In the genomic region with DNA sequence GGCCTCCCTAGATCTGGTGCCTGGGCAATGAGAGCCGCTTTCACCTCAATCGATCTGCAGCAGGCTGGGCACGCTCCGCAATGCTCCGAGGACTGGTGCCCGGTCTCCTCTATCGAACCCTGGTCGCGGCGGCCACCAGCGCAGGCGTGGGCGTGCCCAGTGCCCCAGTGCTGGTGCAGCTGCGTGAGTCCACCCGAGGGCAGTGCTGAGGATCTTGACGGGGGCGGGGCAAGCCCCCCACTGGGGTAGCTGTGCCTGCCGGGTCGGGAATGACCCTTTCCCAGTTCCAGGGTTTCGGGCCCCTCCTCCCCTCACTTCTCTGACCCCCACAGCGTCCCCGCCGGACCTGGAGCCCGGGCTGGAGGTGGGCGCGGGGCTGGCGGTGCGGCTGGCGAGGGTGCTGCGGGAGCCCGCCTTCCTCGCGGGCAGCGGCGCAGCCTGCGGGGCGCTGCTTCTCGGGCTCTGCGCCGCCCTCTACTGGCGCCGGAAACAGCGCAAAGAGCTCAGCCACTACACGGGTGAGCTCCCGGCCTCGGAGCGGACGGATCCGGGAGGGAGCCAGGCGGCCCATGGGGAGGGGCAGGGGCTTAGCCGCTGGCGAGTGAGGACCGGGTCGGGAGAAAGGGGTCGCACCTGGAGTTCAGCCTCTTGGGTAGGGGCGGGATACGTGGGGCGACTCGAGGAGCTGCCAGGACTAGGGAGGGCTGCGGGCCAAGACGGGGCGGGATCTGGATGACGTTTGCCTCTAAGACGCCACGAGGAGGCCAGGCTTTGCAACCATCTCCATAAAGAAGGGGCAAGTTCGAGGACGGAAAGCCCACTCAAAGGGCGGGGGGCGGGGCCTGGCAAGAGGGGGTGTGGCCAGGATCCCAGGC, we compare ENCODE assay signal across 8 cellular contexts. TPM values are rescaled to one million over a fixed set of nuclear protein-coding genes. Genes with fewer than 3 reads are reported as not detected.
DNase-seq lines count a peak whose midpoint lies in the region; ATAC-seq, FAIRE-seq and TF ChIP-seq lines count a peak whose summit lies in the region.

No MANE protein-coding gene starts in this region.

- peak overlapping the region; percentile 30; the same call in 1 of the 2 replicates for H3K9ac ChIP-seq in HepG2 (ENCODE audit: insufficient read depth, low read depth, low read length)

- FAIRE-seq in HepG2 (lab: Jason Lieb, UNC) = no peak

- no peak overlapping the region for H3K27ac ChIP-seq in HepG2 (ENCODE audit: extremely low read length, insufficient read depth, low read length)

- peaks cover 2 to 63% of the 10 kb centered on the region in 2 experiments; a peak in 4 of 5 replicates for H3K27me3 ChIP-seq in HepG2 (ENCODE audit: control insufficient read depth in 1 of 2, insufficient read depth in 2 of 2, low read length in 2 of 2)

- no peak overlapping the region for H2AFZ ChIP-seq in HepG2 (ENCODE audit: low read length)

- TF ChIP-seq POLR2A in HepG2 (IDR thresholded peaks at IDR 0.05; ENCODE audit: insufficient read depth in 1 of 2, low read depth in 2 of 2, low read length in 2 of 2) = 0 out of 4 replicates have a peak, but pooled peaks of 1 of the 2 experiments have one; percentile 28

- ATAC-seq in GM18861 (IDR thresholded peaks at IDR 0.05; ENCODE audit: unreplicated experiment) = peak; percentile 91
- ATAC-seq in HG03097 (IDR thresholded peaks at IDR 0.05; ENCODE audit: low FRiP score, unreplicated experiment) = peak; percentile 81
- ATAC-seq in HepG2 = peak; percentile 93

- H3K4me3 ChIP-seq in AG04449 (ENCODE audit: low read depth, low read length) = peak overlapping the region; percentile 72
- peak overlapping the region; percentile 51 to 78 (median 64) for H3K4me3 ChIP-seq in HepG2 (replicated peaks in 1 of 3; ENCODE audit: insufficient read depth in 1 of 3, low read depth in 2 of 3, low read length in 3 of 3)

- no peak for TF ChIP-seq EP300 in HepG2 (IDR thresholded peaks at IDR 0.05; ENCODE audit: low read depth in 2 of 2, low read length in 2 of 2)
- no peak for TF ChIP-seq EP300 in HepG2 (CRISPR knock-in tag; IDR thresholded peaks at IDR 0.05; ENCODE audit: borderline replicate concordance)

- no peaks in the 10 kb centered on the region for H3K79me2 ChIP-seq in HepG2 (ENCODE audit: insufficient read depth, low read length)

- 6% methylated on average over 16 of the region's 69 CpGs for WGBS in HepG2 (ENCODE audit: low lambda C conversion rate)

- H3K27ac Mint-ChIP-seq in activated CD4-positive, alpha-beta T cell treated with anti-CD3 and anti-CD28 coated beads, Interleukin-2, amount 10 ng/mL, durations not matched to agents 24 days and 14 days = peak overlapping the region; percentile 86

- H4K20me1 ChIP-seq in HepG2 (ENCODE audit: insufficient read depth, low read length) = no peaks in the 10 kb centered on the region

- peaks cover 11% of the 10 kb centered on the region for H3K4me1 Mint-ChIP-seq in activated CD4-positive, alpha-beta T cell treated with anti-CD3 and anti-CD28 coated beads, Interleukin-2, amount 10 ng/mL, durations not matched to agents 24 days and 14 days

- H3K4me2 ChIP-seq in HepG2 (ENCODE audit: low read depth, low read length) = peak overlapping the region; percentile 86

- peak overlapping the region; percentile 91 for H3K4me3 Mint-ChIP-seq in activated CD4-positive, alpha-beta T cell treated with anti-CD3 and anti-CD28 coated beads, Interleukin-2, amount 10 ng/mL, durations not matched to agents 24 days and 14 days

- no peaks in the 10 kb centered on the region for H3K36me3 Mint-ChIP-seq in activated CD4-positive, alpha-beta T cell treated with anti-CD3 and anti-CD28 coated beads, Interleukin-2, amount 10 ng/mL, durations not matched to agents 24 days and 14 days (ENCODE audit: low read depth)

- in situ Hi-C loops in HepG2 (cut with HindIII; ENCODE audit: extremely low pct_ligation_motif_present, low pct_unique_long_range_greater_than_20kb) = loop anchor here (5.0 kb wide), 1 partner anchor 76 kb away; the partner anchor contains the start of gene CCDC15

- peaks cover 47% of the 10 kb centered on the region for H3K4me1 ChIP-seq in HepG2 (ENCODE audit: insufficient read depth, low read length)

- POLR2A ChIA-PET in AG04449 (lab: Yijun Ruan, JAX) (interaction anchor here (0.7 to 1.5 kb wide), 11 partner anchors 11 to 207 kb away, joined by 3 to 17 read pairs (median 3); partner anchors contain the start of genes CCDC15 and ROBO4), HepG2 (lab: Yijun Ruan, JAX) (interaction anchor here (0.6 to 1.3 kb wide), 7 partner anchors 58 to 253 kb away, joined by 3 to 8 read pairs (median 3); partner anchors contain the start of genes CCDC15, HEPACAM, SIAE and TBRG1)

- H3K9me3 ChIP-seq in HepG2 (ENCODE audit: low read length) = no peaks in the 10 kb centered on the region

- H3K27me3 Mint-ChIP-seq in activated CD4-positive, alpha-beta T cell treated with anti-CD3 and anti-CD28 coated beads, Interleukin-2, amount 10 ng/mL, durations not matched to agents 24 days and 14 days = peaks cover 47% of the 10 kb centered on the region

- no peaks in the 10 kb centered on the region for H3K36me3 ChIP-seq in HepG2 (replicated peaks in 1 of 2; ENCODE audit: control insufficient read depth in 1 of 2, insufficient read depth in 2 of 2, low read length in 2 of 2)

- peak; percentile 54; the same call in 1 of the 2 replicates for TF ChIP-seq RAD21 in HepG2 (CRISPR knock-in tag; IDR thresholded peaks at IDR 0.05)

- DNase-seq in AG04449 (ENCODE audit: low read depth, low spot score) = peak; percentile 53
- DNase-seq in NCI-H460 (ENCODE audit: extremely low read depth, low read depth) = peak; percentile 74
- peak; percentile 95 for DNase-seq in activated CD4-positive, alpha-beta T cell treated with anti-CD3 and anti-CD28 coated beads, Interleukin-2, amount 10 ng/mL, durations not matched to agents 24 days and 14 days
- peak; percentile 90 for DNase-seq in dedifferentiated amniotic fluid mesenchymal stem cell (ENCODE audit: extremely low spot score)
- DNase-seq in HepG2 (ENCODE audit: low spot score) = peak; percentile 54
- DNase-seq in stimulated activated CD4-positive, alpha-beta T cell treated with anti-CD3 and anti-CD28 coated beads, Interleukin-2, amount 100 ng/mL, for 4 hours (ENCODE audit: low read depth) = peak; percentile 72

- CTCF ChIA-PET in AG04449 (lab: Yijun Ruan, JAX) = interaction anchor here (0.6 to 4.5 kb wide), 52 partner anchors 8 to 388 kb away, joined by 3 to 78 read pairs (median 4); partner anchors contain the start of genes CCDC15, HEPACAM, MSANTD2 and ROBO3
- CTCF ChIA-PET in HepG2 (lab: Yijun Ruan, JAX; ENCODE audit: low intra/inter-chr PET ratio, low total read pairs) = interaction anchor here (1.7 kb wide), 1 partner anchor 9 kb away, joined by 5 read pairs; no protein-coding TSS in a partner anchor

- intact Hi-C loops in activated CD4-positive, alpha-beta T cell treated with anti-CD3 and anti-CD28 coated beads, Interleukin-2, amount 10 ng/mL, durations not matched to agents 24 days and 14 days (cut with micrococcal nuclease) = loop anchor here (1.0 to 5.0 kb wide), 4 partner anchors 75 to 1391 kb away; partner anchors contain the start of genes CCDC15, FOXRED1, MSANTD2 and SRPRA
- intact Hi-C loops in HepG2 (cut with micrococcal nuclease; ENCODE audit: unreplicated experiment) = loop anchor here (2.0 kb wide), 1 partner anchor 59 kb away; no protein-coding TSS in a partner anchor

- no TSS peak for BruUV-seq in HepG2 (replicated peaks; lab: Mats Ljungman, UMichigan)

- TF ChIP-seq CTCF in AG04449 (IDR thresholded peaks at IDR 0.05; ENCODE audit: insufficient read depth, low read length, missing control alignments) (peak; percentile 94), HepG2 (CRISPR knock-in tag; IDR thresholded peaks at IDR 0.05) (peak; percentile 90)

- no peaks in the 10 kb centered on the region for H3K9me3 Mint-ChIP-seq in activated CD4-positive, alpha-beta T cell treated with anti-CD3 and anti-CD28 coated beads, Interleukin-2, amount 10 ng/mL, durations not matched to agents 24 days and 14 days

RNA-seq across cellular contexts. Expression of gene ROBO3, which starts 10.9 kb away (rescaled TPM):
- total RNA-seq in NCI-H460 (2014; rRNA removed; shearing (Covaris generic)) = 7.9 and 8.9 TPM in 2 replicates
- polyA plus RNA-seq in NCI-H460 (2014; cell fraction: nucleus; rRNA removed) = 33.5 and 63.0 TPM in 2 replicates
- 6.5 and 7.7 TPM in 2 replicates for total RNA-seq in activated CD4-positive, alpha-beta T cell treated with anti-CD3 and anti-CD28 coated beads, Interleukin-2, amount 10 ng/mL, durations not matched to agents 24 days and 14 days
- total RNA-seq in HepG2 (2016; rRNA removed; fragmentation: Illumina TruSeq; extraction: Trizol) = 0.07 TPM in 1 of 2 replicates, not detected in the other
- total RNA-seq in HepG2 (2016; cell fraction: cytosol; rRNA removed; fragmentation: Illumina TruSeq; extraction: Trizol; ENCODE audit: low read depth) = not detected in 2 replicates
- 0.28 TPM in 1 of 2 replicates, not detected in the other for total RNA-seq in HepG2 (2016; cell fraction: insoluble cytoplasmic fraction; rRNA removed; fragmentation: Illumina TruSeq; extraction: Trizol)
- total RNA-seq in HepG2 (2016; cell fraction: membrane; rRNA removed; fragmentation: Illumina TruSeq; extraction: Trizol) = 0.24 and 0.25 TPM in 2 replicates
- total RNA-seq in HepG2 (2016; cell fraction: nucleus; rRNA removed; fragmentation: Illumina TruSeq; extraction: Trizol) = 0.44 and 0.96 TPM in 2 replicates
- polyA plus RNA-seq in HepG2 (2011; rRNA removed) = 2.2 and 2.4 TPM in 2 replicates
- 0.49 and 2.1 TPM in 2 replicates for polyA plus RNA-seq in HepG2 (2011; cell fraction: cytosol; rRNA removed)
- polyA plus RNA-seq in HepG2 (2011; cell fraction: nucleus; rRNA removed) = 10.4 and 24.0 TPM in 2 replicates
- 2.3 and 3.0 TPM in 2 replicates for polyA plus RNA-seq in HepG2 (2012)
- 0.10 and 0.23 TPM in 2 replicates for polyA plus RNA-seq in HepG2 (2016; cell fraction: cytosol; fragmentation: Illumina TruSeq; extraction: Trizol; ENCODE audit: low read depth)
- 0.28 TPM in 1 of 2 replicates, not detected in the other for polyA plus RNA-seq in HepG2 (2016; cell fraction: insoluble cytoplasmic fraction; fragmentation: Illumina TruSeq; extraction: Trizol; ENCODE audit: low read depth)
- polyA plus RNA-seq in HepG2 (2016; cell fraction: membrane; fragmentation: Illumina TruSeq; extraction: Trizol; ENCODE audit: low read depth) = 0.50 TPM in 1 of 2 replicates, not detected in the other
- polyA plus RNA-seq in HepG2 (2016; cell fraction: nucleus; fragmentation: Illumina TruSeq; extraction: Trizol; ENCODE audit: insufficient read depth, low read depth) = 0.48 and 0.88 TPM in 2 replicates
- polyA minus RNA-seq in HepG2 (2011; rRNA and poly(A)+ RNA removed; ENCODE audit: low replicate concordance) = 1.2 TPM in 1 of 2 replicates, not detected in the other
- not detected in 2 replicates for polyA minus RNA-seq in HepG2 (2011; cell fraction: cytosol; rRNA and poly(A)+ RNA removed)
- polyA minus RNA-seq in HepG2 (2011; cell fraction: nucleus; rRNA and poly(A)+ RNA removed) = 1.2 and 1.7 TPM in 2 replicates

RNA-seq across cellular contexts. Expression of gene ROBO4, which starts 21.5 kb away (rescaled TPM):
- total RNA-seq in NCI-H460 (2014; rRNA removed; shearing (Covaris generic)) = not detected in 2 replicates
- not detected in 2 replicates for polyA plus RNA-seq in NCI-H460 (2014; cell fraction: nucleus; rRNA removed)
- total RNA-seq in activated CD4-positive, alpha-beta T cell treated with anti-CD3 and anti-CD28 coated beads, Interleukin-2, amount 10 ng/mL, durations not matched to agents 24 days and 14 days = not detected in 2 replicates
- 0.07 TPM in 1 of 2 replicates, not detected in the other for total RNA-seq in HepG2 (2016; rRNA removed; fragmentation: Illumina TruSeq; extraction: Trizol)
- total RNA-seq in HepG2 (2016; cell fraction: cytosol; rRNA removed; fragmentation: Illumina TruSeq; extraction: Trizol; ENCODE audit: low read depth) = not detected in 2 replicates
- total RNA-seq in HepG2 (2016; cell fraction: insoluble cytoplasmic fraction; rRNA removed; fragmentation: Illumina TruSeq; extraction: Trizol) = not detected in 2 replicates
- total RNA-seq in HepG2 (2016; cell fraction: membrane; rRNA removed; fragmentation: Illumina TruSeq; extraction: Trizol) = not detected in 2 replicates
- not detected in 2 replicates for total RNA-seq in HepG2 (2016; cell fraction: nucleus; rRNA removed; fragmentation: Illumina TruSeq; extraction: Trizol)
- 0.47 and 1.1 TPM in 2 replicates for polyA plus RNA-seq in HepG2 (2011; rRNA removed)
- 0.21 and 0.60 TPM in 2 replicates for polyA plus RNA-seq in HepG2 (2011; cell fraction: cytosol; rRNA removed)
- polyA plus RNA-seq in HepG2 (2011; cell fraction: nucleus; rRNA removed) = 4.1 and 9.2 TPM in 2 replicates
- 2.2 and 2.4 TPM in 2 replicates for polyA plus RNA-seq in HepG2 (2012)
- not detected in 2 replicates for polyA plus RNA-seq in HepG2 (2016; cell fraction: cytosol; fragmentation: Illumina TruSeq; extraction: Trizol; ENCODE audit: low read depth)
- polyA plus RNA-seq in HepG2 (2016; cell fraction: insoluble cytoplasmic fraction; fragmentation: Illumina TruSeq; extraction: Trizol; ENCODE audit: low read depth) = not detected in 2 replicates
- not detected in 2 replicates for polyA plus RNA-seq in HepG2 (2016; cell fraction: membrane; fragmentation: Illumina TruSeq; extraction: Trizol; ENCODE audit: low read depth)
- 0.51 and 0.55 TPM in 2 replicates for polyA plus RNA-seq in HepG2 (2016; cell fraction: nucleus; fragmentation: Illumina TruSeq; extraction: Trizol; ENCODE audit: insufficient read depth, low read depth)
- polyA minus RNA-seq in HepG2 (2011; rRNA and poly(A)+ RNA removed; ENCODE audit: low replicate concordance) = 6.3 TPM in 1 of 2 replicates, not detected in the other
- 2.1 and 2.7 TPM in 2 replicates for polyA minus RNA-seq in HepG2 (2011; cell fraction: cytosol; rRNA and poly(A)+ RNA removed)
- 3.7 and 7.2 TPM in 2 replicates for polyA minus RNA-seq in HepG2 (2011; cell fraction: nucleus; rRNA and poly(A)+ RNA removed)

RNA-seq across cellular contexts. Expression of gene HEPN1, which starts 42.9 kb away (rescaled TPM):
- not detected in 2 replicates for total RNA-seq in NCI-H460 (2014; rRNA removed; shearing (Covaris generic))
- not detected in 2 replicates for polyA plus RNA-seq in NCI-H460 (2014; cell fraction: nucleus; rRNA removed)
- total RNA-seq in activated CD4-positive, alpha-beta T cell treated with anti-CD3 and anti-CD28 coated beads, Interleukin-2, amount 10 ng/mL, durations not matched to agents 24 days and 14 days = not detected in 2 replicates
- not detected in 2 replicates for total RNA-seq in HepG2 (2016; rRNA removed; fragmentation: Illumina TruSeq; extraction: Trizol)
- total RNA-seq in HepG2 (2016; cell fraction: cytosol; rRNA removed; fragmentation: Illumina TruSeq; extraction: Trizol; ENCODE audit: low read depth) = not detected in 2 replicates
- total RNA-seq in HepG2 (2016; cell fraction: insoluble cytoplasmic fraction; rRNA removed; fragmentation: Illumina TruSeq; extraction: Trizol) = not detected in 2 replicates
- not detected in 2 replicates for total RNA-seq in HepG2 (2016; cell fraction: membrane; rRNA removed; fragmentation: Illumina TruSeq; extraction: Trizol)
- total RNA-seq in HepG2 (2016; cell fraction: nucleus; rRNA removed; fragmentation: Illumina TruSeq; extraction: Trizol) = not detected in 2 replicates
- polyA plus RNA-seq in HepG2 (2011; rRNA removed) = not detected in 2 replicates
- not detected in 2 replicates for polyA plus RNA-seq in HepG2 (2011; cell fraction: cytosol; rRNA removed)
- not detected in 2 replicates for polyA plus RNA-seq in HepG2 (2011; cell fraction: nucleus; rRNA removed)
- polyA plus RNA-seq in HepG2 (2012) = 34.1 and 38.2 TPM in 2 replicates
- not detected in 2 replicates for polyA plus RNA-seq in HepG2 (2016; cell fraction: cytosol; fragmentation: Illumina TruSeq; extraction: Trizol; ENCODE audit: low read depth)
- not detected in 2 replicates for polyA plus RNA-seq in HepG2 (2016; cell fraction: insoluble cytoplasmic fraction; fragmentation: Illumina TruSeq; extraction: Trizol; ENCODE audit: low read depth)
- not detected in 2 replicates for polyA plus RNA-seq in HepG2 (2016; cell fraction: membrane; fragmentation: Illumina TruSeq; extraction: Trizol; ENCODE audit: low read depth)
- not detected in 2 replicates for polyA plus RNA-seq in HepG2 (2016; cell fraction: nucleus; fragmentation: Illumina TruSeq; extraction: Trizol; ENCODE audit: insufficient read depth, low read depth)
- polyA minus RNA-seq in HepG2 (2011; rRNA and poly(A)+ RNA removed; ENCODE audit: low replicate concordance) = not detected in 2 replicates
- 0.70 TPM in 1 of 2 replicates, not detected in the other for polyA minus RNA-seq in HepG2 (2011; cell fraction: cytosol; rRNA and poly(A)+ RNA removed)
- 0.26 TPM in 1 of 2 replicates, not detected in the other for polyA minus RNA-seq in HepG2 (2011; cell fraction: nucleus; rRNA and poly(A)+ RNA removed)

RNA-seq across cellular contexts. Expression of gene HEPACAM, which starts 59.7 kb away (rescaled TPM):
- not detected in 2 replicates for total RNA-seq in NCI-H460 (2014; rRNA removed; shearing (Covaris generic))
- not detected in 2 replicates for polyA plus RNA-seq in NCI-H460 (2014; cell fraction: nucleus; rRNA removed)
- not detected in 2 replicates for total RNA-seq in activated CD4-positive, alpha-beta T cell treated with anti-CD3 and anti-CD28 coated beads, Interleukin-2, amount 10 ng/mL, durations not matched to agents 24 days and 14 days
- total RNA-seq in HepG2 (2016; rRNA removed; fragmentation: Illumina TruSeq; extraction: Trizol) = 58.5 and 66.9 TPM in 2 replicates
- total RNA-seq in HepG2 (2016; cell fraction: cytosol; rRNA removed; fragmentation: Illumina TruSeq; extraction: Trizol; ENCODE audit: low read depth) = 17.6 and 18.7 TPM in 2 replicates
- total RNA-seq in HepG2 (2016; cell fraction: insoluble cytoplasmic fraction; rRNA removed; fragmentation: Illumina TruSeq; extraction: Trizol) = 53.8 and 67.4 TPM in 2 replicates
- 53.8 and 64.2 TPM in 2 replicates for total RNA-seq in HepG2 (2016; cell fraction: membrane; rRNA removed; fragmentation: Illumina TruSeq; extraction: Trizol)
- total RNA-seq in HepG2 (2016; cell fraction: nucleus; rRNA removed; fragmentation: Illumina TruSeq; extraction: Trizol) = 81.5 and 83.9 TPM in 2 replicates
- 74.8 and 121 TPM in 2 replicates for polyA plus RNA-seq in HepG2 (2011; rRNA removed)
- polyA plus RNA-seq in HepG2 (2011; cell fraction: cytosol; rRNA removed) = 47.5 and 102 TPM in 2 replicates
- polyA plus RNA-seq in HepG2 (2011; cell fraction: nucleus; rRNA removed) = 131 and 258 TPM in 2 replicates
- polyA plus RNA-seq in HepG2 (2012) = 59.1 and 64.3 TPM in 2 replicates
- polyA plus RNA-seq in HepG2 (2016; cell fraction: cytosol; fragmentation: Illumina TruSeq; extraction: Trizol; ENCODE audit: low read depth) = 10.5 and 13.0 TPM in 2 replicates
- 31.3 and 35.9 TPM in 2 replicates for polyA plus RNA-seq in HepG2 (2016; cell fraction: insoluble cytoplasmic fraction; fragmentation: Illumina TruSeq; extraction: Trizol; ENCODE audit: low read depth)
- polyA plus RNA-seq in HepG2 (2016; cell fraction: membrane; fragmentation: Illumina TruSeq; extraction: Trizol; ENCODE audit: low read depth) = 36.7 and 41.7 TPM in 2 replicates
- 102 and 105 TPM in 2 replicates for polyA plus RNA-seq in HepG2 (2016; cell fraction: nucleus; fragmentation: Illumina TruSeq; extraction: Trizol; ENCODE audit: insufficient read depth, low read depth)
- polyA minus RNA-seq in HepG2 (2011; rRNA and poly(A)+ RNA removed; ENCODE audit: low replicate concordance) = 0.19 and 706 TPM in 2 replicates
- polyA minus RNA-seq in HepG2 (2011; cell fraction: cytosol; rRNA and poly(A)+ RNA removed) = 95.5 and 142 TPM in 2 replicates
- 137 and 199 TPM in 2 replicates for polyA minus RNA-seq in HepG2 (2011; cell fraction: nucleus; rRNA and poly(A)+ RNA removed)
